ENCODE assay signal across 29 cellular contexts in genomic region chr11:12453243-12453642, GRCh38.
"Had no signal": no experiment of that assay in that cellular context is flagged by ENCODE, and none has a peak within 500 bp of the region (broad histone marks: within the 10 kb centered on the region; RNA-seq: fewer than 3 reads in every experiment).

No MANE protein-coding gene starts in this region.

- DNase-seq: activated CD4-positive, alpha-beta T cell treated with anti-CD3 and anti-CD28 coated beads for 36 hours; activated CD4-positive, alpha-beta T cell treated with anti-CD3 and anti-CD28 coated beads, Interleukin-2, amount 50 U/mL, for 48 hours; activated CD4-positive, CD25-positive, alpha-beta regulatory T cell; activated CD8-positive, alpha-beta memory T cell treated with anti-CD3 and anti-CD28 coated beads for 24 hours; activated effector memory CD4-positive, alpha-beta T cell treated with anti-CD3 and anti-CD28 coated beads, Interleukin-2, amount 50 U/mL, for 16 hours; activated naive CD4-positive, alpha-beta T cell treated with anti-CD3 and anti-CD28 coated beads for 36 hours; activated naive CD8-positive, alpha-beta T cell treated with anti-CD3 and anti-CD28 coated beads for 36 hours; adrenal gland; aorta; body of pancreas; dorsolateral prefrontal cortex; effector memory CD8-positive, alpha-beta T cell; foreskin keratinocyte; heart right ventricle; kidney glomerular epithelial cell; mammary epithelial cell; naive thymus-derived CD8-positive, alpha-beta T cell; occipital lobe; psoas muscle; stimulated activated CD4-positive, alpha-beta T cell treated with anti-CD3 and anti-CD28 coated beads, Interleukin-15, amount 100 ng/mL, for 24 hours; stimulated activated CD4-positive, alpha-beta T cell treated with anti-CD3 and anti-CD28 coated beads, Interleukin-2, amount 100 ng/mL, for 24 hours; stimulated activated naive B cell treated with anti-CD40 and anti-IgM and Interleukin-4, amounts not matched to agents 10 μg/mL and 1 μg/mL and 100 μg/mL, for 72 hours; stomach had no signal

- H3K9me3 Mint-ChIP-seq: activated naive CD4-positive, alpha-beta T cell treated with anti-CD3 and anti-CD28 coated beads for 36 hours; activated naive CD8-positive, alpha-beta T cell treated with anti-CD3 and anti-CD28 coated beads for 36 hours; activated T-helper 1 cell treated with anti-CD3 and anti-CD28 coated beads, Interleukin-12 subunit alpha, Interleukin-12 subunit beta, Interleukin-2, Interleukin-4 antibody, amounts not matched to agents 30 ng/mL and 10 ng/mL and 1 ng/mL, durations not matched to agents 14 hours and 24 hours and 36 hours; effector memory CD8-positive, alpha-beta T cell; naive thymus-derived CD8-positive, alpha-beta T cell; stimulated activated naive B cell treated with anti-CD40 and anti-IgM and Interleukin-4, amounts not matched to agents 10 μg/mL and 1 μg/mL and 100 μg/mL, for 72 hours had no signal

- H3K27me3 Mint-ChIP-seq: activated naive CD8-positive, alpha-beta T cell treated with anti-CD3 and anti-CD28 coated beads for 36 hours had no signal

- H3K4me3 Mint-ChIP-seq: activated CD4-positive, alpha-beta T cell treated with anti-CD3 and anti-CD28 coated beads for 36 hours; activated naive CD4-positive, alpha-beta T cell treated with anti-CD3 and anti-CD28 coated beads for 36 hours; activated naive CD8-positive, alpha-beta T cell treated with anti-CD3 and anti-CD28 coated beads for 36 hours; activated T-helper 1 cell treated with anti-CD3 and anti-CD28 coated beads, Interleukin-12 subunit alpha, Interleukin-12 subunit beta, Interleukin-2, Interleukin-4 antibody, amounts not matched to agents 30 ng/mL and 10 ng/mL and 1 ng/mL, durations not matched to agents 14 hours and 24 hours and 36 hours; effector memory CD8-positive, alpha-beta T cell; naive thymus-derived CD8-positive, alpha-beta T cell; neural crest cell; stimulated activated naive B cell treated with anti-CD40 and anti-IgM and Interleukin-4, amounts not matched to agents 10 μg/mL and 1 μg/mL and 100 μg/mL, for 72 hours had no signal

- H3K36me3 ChIP-seq: adrenal gland, heart right ventricle, right atrium auricular region, stomach, tibial nerve had no signal

- ATAC-seq: activated CD4-positive, alpha-beta T cell treated with anti-CD3 and anti-CD28 coated beads for 36 hours; body of pancreas; effector memory CD8-positive, alpha-beta T cell; foreskin keratinocyte; naive thymus-derived CD8-positive, alpha-beta T cell; psoas muscle; stimulated activated naive B cell treated with anti-CD40 and anti-IgM and Interleukin-4, amounts not matched to agents 10 μg/mL and 1 μg/mL and 100 μg/mL, for 72 hours had no signal

- H3K27ac Mint-ChIP-seq: activated CD4-positive, alpha-beta T cell treated with anti-CD3 and anti-CD28 coated beads for 36 hours; activated naive CD4-positive, alpha-beta T cell treated with anti-CD3 and anti-CD28 coated beads for 36 hours; activated naive CD8-positive, alpha-beta T cell treated with anti-CD3 and anti-CD28 coated beads for 36 hours; activated T-helper 1 cell treated with anti-CD3 and anti-CD28 coated beads, Interleukin-12 subunit alpha, Interleukin-12 subunit beta, Interleukin-2, Interleukin-4 antibody, amounts not matched to agents 30 ng/mL and 10 ng/mL and 1 ng/mL, durations not matched to agents 14 hours and 24 hours and 36 hours; stimulated activated naive B cell treated with anti-CD40 and anti-IgM and Interleukin-4, amounts not matched to agents 10 μg/mL and 1 μg/mL and 100 μg/mL, for 72 hours had no signal

- H3K9ac ChIP-seq: parathyroid adenoma had no signal

- H3K9me3 ChIP-seq: adrenal gland, body of pancreas, heart right ventricle, psoas muscle, right atrium auricular region, stomach, tibial nerve had no signal

- H3K27me3 ChIP-seq: adrenal gland, body of pancreas, dorsolateral prefrontal cortex, foreskin keratinocyte, heart right ventricle, right atrium auricular region, stomach, tibial nerve had no signal

- H3K27ac ChIP-seq: adrenal gland, body of pancreas, coronary artery, dorsolateral prefrontal cortex, foreskin keratinocyte, parathyroid adenoma, psoas muscle, right atrium auricular region, tibial nerve had no signal

- H3K4me1 ChIP-seq: psoas muscle had no signal

- H3K36me3 Mint-ChIP-seq: activated naive CD8-positive, alpha-beta T cell treated with anti-CD3 and anti-CD28 coated beads for 36 hours; naive thymus-derived CD8-positive, alpha-beta T cell; stimulated activated naive B cell treated with anti-CD40 and anti-IgM and Interleukin-4, amounts not matched to agents 10 μg/mL and 1 μg/mL and 100 μg/mL, for 72 hours had no signal

- H3K4me3 ChIP-seq: adrenal gland, body of pancreas, coronary artery, dorsolateral prefrontal cortex, heart right ventricle, psoas muscle, right atrium auricular region, stomach, tibial nerve had no signal

- H3K4me1 Mint-ChIP-seq: activated CD4-positive, alpha-beta T cell treated with anti-CD3 and anti-CD28 coated beads for 36 hours; activated naive CD8-positive, alpha-beta T cell treated with anti-CD3 and anti-CD28 coated beads for 36 hours; stimulated activated naive B cell treated with anti-CD40 and anti-IgM and Interleukin-4, amounts not matched to agents 10 μg/mL and 1 μg/mL and 100 μg/mL, for 72 hours had no signal
